In the genomic region with DNA sequence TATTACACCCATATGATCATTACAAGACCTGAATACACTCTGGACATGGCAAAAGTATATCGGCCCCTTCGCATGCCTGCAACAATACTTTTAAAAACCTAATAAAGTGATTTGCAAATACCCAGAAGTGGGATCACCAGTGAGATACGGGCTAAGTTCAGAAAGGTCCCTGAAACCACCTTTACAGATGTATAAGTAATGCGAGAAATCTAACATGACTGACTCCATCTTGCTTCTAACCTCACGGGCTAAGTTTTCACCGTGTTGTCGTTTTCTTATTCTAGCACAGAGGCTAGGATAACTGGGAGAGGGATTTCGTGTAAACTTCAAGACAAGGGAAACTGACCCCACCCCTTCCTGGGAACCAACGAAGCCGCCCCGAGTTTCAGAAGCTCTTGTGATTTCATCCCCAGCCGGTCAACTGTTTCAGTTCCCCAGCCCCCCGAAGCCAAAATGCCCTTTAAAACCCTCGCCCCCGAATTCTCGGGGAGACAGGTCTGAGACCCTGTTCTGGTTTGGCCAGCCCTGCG, we compare ENCODE assay signal across 9 cellular contexts. TPM values are rescaled to one million over a fixed set of nuclear protein-coding genes. Genes with fewer than 3 reads are reported as not detected.
DNase-seq lines count a peak whose midpoint lies in the region; ATAC-seq, FAIRE-seq and TF ChIP-seq lines count a peak whose summit lies in the region.
"Had no signal": no experiment of that assay in that cellular context is flagged by ENCODE, and none has a peak within 500 bp of the region (broad histone marks: within the 10 kb centered on the region; RNA-seq: fewer than 3 reads in every experiment).

No MANE protein-coding gene starts in this region.

- peaks cover 2 to 4% (median 2%) of the 10 kb centered on the region in 4 experiments; a peak in 4 of 7 replicates for H3K4me1 ChIP-seq in H1 (replicated peaks in 1 of 4; ENCODE audit: control insufficient read depth in 3 of 4, insufficient read depth in 4 of 4, low read length in 3 of 4)
- H3K4me1 ChIP-seq in mesenchymal stem cell (ENCODE audit: control insufficient read depth, insufficient read depth, low read depth, low read length) = peaks cover 9% of the 10 kb centered on the region

- H3K4me3 ChIP-seq in HFF-Myc (replicated peaks; ENCODE audit: low read depth, low read length) (peak overlapping the region; percentile 80), H1 (ENCODE audit: extremely low read depth in 1 of 4, insufficient read depth in 2 of 4, low read depth in 3 of 4, low read length in 4 of 4) (peak overlapping the region; percentile 69 to 91 (median 77)), mesenchymal stem cell (ENCODE audit: insufficient read depth in 1 of 2, low read depth in 1 of 2, low read length in 2 of 2) (peak overlapping the region; percentile 78 to 84)

- no peak for TF ChIP-seq RAD21 in H1 (IDR thresholded peaks at IDR 0.05 in 1 of 2, conservative IDR thresholded peaks at IDR 0.05 in 1 of 2; ENCODE audit: low read depth in 2 of 2, low read length in 2 of 2)

- ATAC-seq in GM18870 (IDR thresholded peaks at IDR 0.05; ENCODE audit: unreplicated experiment) = no peak

- peak overlapping the region; percentile 72 for H4K8ac ChIP-seq in H1 (ENCODE audit: extremely low read depth, insufficient read depth, low read length)
- peak overlapping the region; percentile 92 for H4K8ac ChIP-seq in mesenchymal stem cell (ENCODE audit: low read length)

- FAIRE-seq in H1 (lab: Jason Lieb, UNC) = no peak

- H2BK120ac ChIP-seq in H1 (replicated peaks; ENCODE audit: low read depth, low read length) (no peak overlapping the region), mesenchymal stem cell (ENCODE audit: low read depth, low read length) (peak overlapping the region; percentile 92)

- H3K23me2 ChIP-seq in H1 (ENCODE audit: low read depth, low read length) = no peaks in the 10 kb centered on the region; the same call in 1 of the 2 replicates

- H3K14ac ChIP-seq in H1 (ENCODE audit: insufficient read length) (no peak overlapping the region), mesenchymal stem cell (ENCODE audit: low read length in 2 of 2) (no peak overlapping the region)

- TF ChIP-seq POLR2A in H1 (IDR thresholded peaks at IDR 0.05; ENCODE audit: control extremely low read depth in 1 of 2, low read depth in 2 of 2, low read length in 2 of 2) = no peak

- H3K27me3 ChIP-seq in H1 (replicated peaks in 1 of 4; ENCODE audit: control insufficient read depth in 3 of 4, extremely low read depth in 1 of 4, insufficient read depth in 3 of 4, low read length in 3 of 4) = peaks cover 2 to 8% (median 7%) of the 10 kb centered on the region in 4 experiments
- H3K27me3 ChIP-seq in mesenchymal stem cell (ENCODE audit: control insufficient read depth in 1 of 2, insufficient read depth in 1 of 2, low read length in 2 of 2) = no peaks in the 10 kb centered on the region

- WGBS in H1 (ENCODE audit: extremely low coverage in 1 of 2, insufficient coverage in 1 of 2, insufficient read length in 1 of 2, insufficient replicate concordance in 2 of 2, low coverage in 1 of 2, low lambda C conversion rate in 2 of 2, missing lambda C conversion rate in 1 of 2), 2 experiments = 23% methylated on average over 17 of the region's 17 CpGs; no CpG with 5 or more reads in 1 of the 2 experiments
- 23% methylated on average over 14 of the region's 17 CpGs for WGBS in mesenchymal stem cell

- H2BK5ac ChIP-seq in H1 (ENCODE audit: low read depth, low read length) = no peak overlapping the region
- H2BK5ac ChIP-seq in mesenchymal stem cell (ENCODE audit: low read depth, low read length, poor library complexity, severe bottlenecking) = no peak overlapping the region

- H2BK15ac ChIP-seq in H1 (ENCODE audit: low read length) (no peak overlapping the region), mesenchymal stem cell (ENCODE audit: low read depth, poor library complexity, severe bottlenecking) (no peak overlapping the region)

- H2BK20ac ChIP-seq in H1 (ENCODE audit: low read length) = no peak overlapping the region

- no peak overlapping the region for H3K18ac ChIP-seq in H1 (ENCODE audit: extremely low read depth, low read length)
- peak overlapping the region; percentile 54 to 86 for H3K18ac ChIP-seq in mesenchymal stem cell (ENCODE audit: low read depth in 1 of 2, low read length in 2 of 2)

- H2AFZ ChIP-seq in H1 (ENCODE audit: low read length) (peak overlapping the region; percentile 86), mesenchymal stem cell (ENCODE audit: low read depth, low read length) (no peak overlapping the region)

- H3K4me2 ChIP-seq in H1 (ENCODE audit: insufficient read depth in 1 of 2, low read depth in 2 of 2, low read length in 2 of 2) = peak overlapping the region; percentile 71 to 80
- H3K4me2 ChIP-seq in mesenchymal stem cell (ENCODE audit: low read length, poor library complexity, severe bottlenecking) = peak overlapping the region; percentile 83

- POLR2A ChIA-PET in H1 (lab: Charles Lee; ENCODE audit: partially characterized antibody) = no interaction called here

- H3K36me3 ChIP-seq in H1 (ENCODE audit: control insufficient read depth in 2 of 4, insufficient read depth in 4 of 4, low read length in 3 of 4) (no peaks in the 10 kb centered on the region), mesenchymal stem cell (ENCODE audit: control insufficient read depth in 1 of 2, insufficient read depth in 2 of 2, low read depth in 1 of 2, low read length in 2 of 2) (no peaks in the 10 kb centered on the region)

- H3K9ac ChIP-seq in H1 (replicated peaks in 1 of 4; ENCODE audit: extremely low read depth in 1 of 4, low read depth in 3 of 4, low read length in 3 of 4) (peak overlapping the region in 3 of 4 experiments; percentile 49 to 65 (median 57); a peak in 4 of 7 replicates), mesenchymal stem cell (ENCODE audit: low read length) (peak overlapping the region; percentile 93)

- H2AK5ac ChIP-seq in H1 (ENCODE audit: low read depth, low read length) (no peak overlapping the region), mesenchymal stem cell (ENCODE audit: low read length, severe bottlenecking) (no peak overlapping the region)

- H3K23ac ChIP-seq in H1 (ENCODE audit: insufficient read length) (no peak overlapping the region), mesenchymal stem cell (ENCODE audit: low read length in 2 of 2) (no peak overlapping the region)

- H3K79me2 ChIP-seq in H1 (ENCODE audit: control insufficient read depth in 1 of 2, insufficient read depth in 2 of 2, low read length in 2 of 2) = no peaks in the 10 kb centered on the region

- in situ Hi-C loops in GM13977 (cut with MboI; ENCODE audit: low pct_unique_long_range_greater_than_20kb, low sequenced_read_pairs, unreplicated experiment) = no loop called here

- H4K5ac ChIP-seq in H1 (ENCODE audit: insufficient read length, low read depth, low read length) = no peak overlapping the region

- TF ChIP-seq CTCF in GM13977 (IDR thresholded peaks at IDR 0.05; ENCODE audit: extremely low read depth, insufficient read depth, missing control alignments) (no peak), HFF-Myc (IDR thresholded peaks at IDR 0.05; ENCODE audit: low read depth, low read length, missing control alignments) (no peak), H1 (IDR thresholded peaks at IDR 0.05; ENCODE audit: control extremely low read depth in 1 of 3, insufficient read depth in 1 of 3, low read depth in 1 of 3, low read length in 3 of 3) (no peak)

- TF ChIP-seq EP300 in H1 (IDR thresholded peaks at IDR 0.05; ENCODE audit: borderline replicate concordance in 1 of 2, low read depth in 2 of 2, low read length in 2 of 2) = no peak

- no peak overlapping the region for H4K91ac ChIP-seq in H1 (replicated peaks; ENCODE audit: insufficient read length, low read length)
- peak overlapping the region; percentile 98 for H4K91ac ChIP-seq in mesenchymal stem cell (ENCODE audit: low read length)

- CTCF ChIA-PET in H1 (lab: Charles Lee; ENCODE audit: partially characterized antibody) = no interaction called here

- H3K9me3 ChIP-seq in H1 (ENCODE audit: insufficient read depth in 2 of 2, low read depth in 1 of 2, low read length in 1 of 2) (peaks cover 0 to 4% of the 10 kb centered on the region in 2 experiments; a peak in 1 of 4 replicates), mesenchymal stem cell (ENCODE audit: control insufficient read depth, low read length) (no peaks in the 10 kb centered on the region)

- no peak overlapping the region for H3K56ac ChIP-seq in H1 (replicated peaks; ENCODE audit: insufficient read length, low read depth, low read length)

- no peaks in the 10 kb centered on the region for H3K79me1 ChIP-seq in H1 (ENCODE audit: low read depth, low read length)
- peaks cover 12% of the 10 kb centered on the region for H3K79me1 ChIP-seq in mesenchymal stem cell (replicated peaks; ENCODE audit: low read length, poor library complexity, severe bottlenecking)

- no peak overlapping the region for H2BK12ac ChIP-seq in H1 (ENCODE audit: low read depth, low read length)
- peak overlapping the region in 1 of 2 experiments; percentile 23 for H2BK12ac ChIP-seq in mesenchymal stem cell (ENCODE audit: low read length in 2 of 2)

- DNase-seq in GM13977 (ENCODE audit: low spot score) = peak; percentile 16
- no peak for DNase-seq in HFF-Myc (ENCODE audit: extremely low read depth, low read depth)
- DNase-seq in RKO (ENCODE audit: low spot score) = peak; percentile 44
- DNase-seq in H1 (ENCODE audit: low read depth in 1 of 2, low spot score in 2 of 2) = no peak
- DNase-seq in mesenchymal stem cell = peak; percentile 61
- DNase-seq in ureter (ENCODE audit: low spot score) = peak; percentile 49
- DNase-seq in NCI-H2029 treated with DMSO at 0.1 percent for 48 hours (lab: John Stamatoyannopoulos, UW) = no peak

- H4K20me1 ChIP-seq in H1 (replicated peaks in 1 of 2; ENCODE audit: control insufficient read depth in 1 of 2, insufficient read depth in 2 of 2, low read length in 2 of 2) = no peaks in the 10 kb centered on the region

- no peak overlapping the region for H3K4ac ChIP-seq in H1 (replicated peaks; ENCODE audit: insufficient read length, low read depth, low read length)
- peak overlapping the region; percentile 6 to 87 for H3K4ac ChIP-seq in mesenchymal stem cell (ENCODE audit: low read depth in 1 of 2, low read length in 2 of 2)

- H3K27ac ChIP-seq in H1 (ENCODE audit: low read depth, low read length) (no peak overlapping the region), mesenchymal stem cell (ENCODE audit: low read length, poor library complexity, severe bottlenecking) (peak overlapping the region; percentile 15)

RNA-seq across cellular contexts. Expression of gene NEK3, which starts 0.7 kb away (rescaled TPM):
- 24.5 and 26.0 TPM in 2 replicates for total RNA-seq in H1 (2021; fragmentation: NEBNext Ultra II Directional; extraction: Animal tissue kit (Norgen Biotek cat#: 25700))
- 9.0 and 11.4 TPM in 2 replicates for polyA plus RNA-seq in H1 (2011; rRNA removed)
- 20.5 TPM for polyA plus RNA-seq in H1 (2011; cell fraction: cytosol; rRNA removed)
- polyA plus RNA-seq in H1 (2011; cell fraction: nucleus; rRNA removed) = 5.7 TPM
- polyA plus RNA-seq in H1 (2012, experiment 1 of 2) = 12.2 to 16.2 TPM (median 12.7 TPM) in 4 replicates
- 1.3 TPM for polyA plus RNA-seq in H1 (2012, experiment 2 of 2)
- polyA plus RNA-seq in H1 (2013, experiment 1 of 2) = 44.5 TPM
- polyA plus RNA-seq in H1 (2013, experiment 2 of 2) = 41.8 TPM
- 5.6 and 5.9 TPM in 2 replicates for polyA minus RNA-seq in H1 (2011; rRNA and poly(A)+ RNA removed)
- polyA minus RNA-seq in H1 (2011; cell fraction: cytosol; rRNA and poly(A)+ RNA removed) = 10.2 TPM
- 10.4 TPM for polyA minus RNA-seq in H1 (2011; cell fraction: nucleus; rRNA and poly(A)+ RNA removed)
- 14.3 TPM for polyA plus RNA-seq in mesenchymal stem cell (2013, experiment 1 of 2)
- 12.9 TPM for polyA plus RNA-seq in mesenchymal stem cell (2013, experiment 2 of 2)
- total RNA-seq in ureter = 17.3 TPM

RNA-seq across cellular contexts. Expression of gene NEK5, which starts 29.8 kb away (rescaled TPM):
- 0.27 and 0.35 TPM in 2 replicates for total RNA-seq in H1 (2021; fragmentation: NEBNext Ultra II Directional; extraction: Animal tissue kit (Norgen Biotek cat#: 25700))
- 0.12 and 0.17 TPM in 2 replicates for polyA plus RNA-seq in H1 (2011; rRNA removed)
- polyA plus RNA-seq in H1 (2011; cell fraction: cytosol; rRNA removed) = 0.21 TPM
- 0.20 TPM for polyA plus RNA-seq in H1 (2011; cell fraction: nucleus; rRNA removed)
- polyA plus RNA-seq in H1 (2012, experiment 1 of 2) = 0.25 to 0.72 TPM (median 0.36 TPM) in 4 replicates
- not detected for polyA plus RNA-seq in H1 (2012, experiment 2 of 2)
- polyA plus RNA-seq in H1 (2013, experiment 1 of 2) = 0.36 TPM
- 0.39 TPM for polyA plus RNA-seq in H1 (2013, experiment 2 of 2)
- polyA minus RNA-seq in H1 (2011; rRNA and poly(A)+ RNA removed) = 0.10 and 0.13 TPM in 2 replicates
- not detected for polyA minus RNA-seq in H1 (2011; cell fraction: cytosol; rRNA and poly(A)+ RNA removed)
- polyA minus RNA-seq in H1 (2011; cell fraction: nucleus; rRNA and poly(A)+ RNA removed) = 0.50 TPM
- polyA plus RNA-seq in mesenchymal stem cell (2013, experiment 1 of 2) = 0.03 TPM
- 0.04 TPM for polyA plus RNA-seq in mesenchymal stem cell (2013, experiment 2 of 2)
- total RNA-seq in ureter = 0.23 TPM
- total RNA-seq: activated CD8-positive, alpha-beta memory T cell treated with anti-CD3 and anti-CD28 coated beads for 36 hours had no signal

Comparison
In these comparisons a context has a peak if more than half of its experiments do, and no peak if none do; other contexts are left out.
1. DNase-seq: peak in GM13977 (single experiment), RKO (single experiment), mesenchymal stem cell (single experiment) and ureter (single experiment); none in HFF-Myc (single experiment), H1 (0 of 2) and NCI-H2029 treated with DMSO at 0.1 percent for 48 hours (single experiment).
2. Peak in every context shown above with its lines, with median percentiles within 50 percentile points of each other: H3K4me3 ChIP-seq.